15 cellular contexts compared by ENCODE assay signal in the genomic region with DNA sequence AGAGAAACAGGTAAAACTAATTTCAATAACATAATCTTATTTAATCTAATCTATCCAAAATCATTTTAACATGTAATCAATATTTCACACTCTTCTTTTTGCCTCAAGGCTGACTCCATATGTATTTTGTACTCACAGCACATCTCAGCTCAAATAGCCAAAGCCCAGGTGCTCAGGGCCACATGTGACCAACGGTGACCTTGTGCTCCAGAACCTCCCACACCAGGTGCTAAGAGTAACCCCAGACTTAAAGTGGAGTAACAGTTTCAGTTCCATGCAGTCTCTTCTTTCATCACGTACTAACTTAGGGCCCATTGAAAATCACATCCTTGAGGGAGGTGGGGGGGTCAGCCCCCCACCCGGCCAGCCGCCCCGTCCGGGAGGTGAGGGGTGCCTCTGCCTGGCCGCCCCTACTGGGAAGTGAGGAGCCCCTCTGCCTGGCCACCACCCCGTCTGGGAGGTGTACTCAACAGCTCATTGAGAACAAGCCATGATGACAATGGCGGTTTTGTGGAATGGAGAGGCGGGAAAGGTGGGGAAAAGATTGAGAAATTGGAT. TPM values are rescaled to one million over a fixed set of nuclear protein-coding genes. Genes with fewer than 3 reads are reported as not detected.
DNase-seq lines count a peak whose midpoint lies in the region; ATAC-seq and TF ChIP-seq lines count a peak whose summit lies in the region.
"Had no signal": no experiment of that assay in that cellular context is flagged by ENCODE, and none has a peak within 500 bp of the region (broad histone marks: within the 10 kb centered on the region; RNA-seq: fewer than 3 reads in every experiment).

No MANE protein-coding gene starts in this region.

- H4K5ac ChIP-seq in H9 (ENCODE audit: insufficient read length, low read depth, low read length), result no peak overlapping the region

- H4K91ac ChIP-seq in H9 (ENCODE audit: insufficient read length, low read depth, low read length), result no peak overlapping the region

- no CpG with 5 or more reads among the region's 10 CpGs for WGBS in H9 (ENCODE audit: extremely low coverage, insufficient read length, low lambda C conversion rate)

- H3K36me3 Mint-ChIP-seq in H9 (ENCODE audit: insufficient read depth in 1 of 3, low read depth in 3 of 3), result peaks cover 42 to 68% (median 64%) of the 10 kb centered on the region in 3 experiments; a peak in 6 of 7 replicates
- peaks cover 59 to 80% of the 10 kb centered on the region in 2 donors for H3K36me3 Mint-ChIP-seq in CD14-positive monocyte

- H3K4ac ChIP-seq in H9 (ENCODE audit: low read depth, low read length), result no peak overlapping the region

- H4K20me1 ChIP-seq in DND-41 (ENCODE audit: insufficient read depth, low read length) (peaks cover 8% of the 10 kb centered on the region), H9 (ENCODE audit: control insufficient read depth, insufficient read depth, insufficient read length) (no peaks in the 10 kb centered on the region)

- no peak overlapping the region for H2BK12ac ChIP-seq in H9 (ENCODE audit: insufficient read length, low read depth, low read length)

- no peak for DNase-seq in DND-41
- DNase-seq in H9, result no peak
- DNase-seq in HuH-7 (ENCODE audit: low spot score), result no peak
- no peak for DNase-seq in CD14-positive monocyte (ENCODE audit: low spot score)
- DNase-seq in OCI-M2 (lab: John Stamatoyannopoulos, UW; ENCODE audit: unreplicated experiment), result no peak
- no peak for DNase-seq in NCI-H774 (lab: John Stamatoyannopoulos, UW)
- DNase-seq: colonic mucosa; foreskin melanocyte; NCI-H1092; NK-92 treated with Interleukin-12 subunit alpha and Interleukin-12 subunit beta, amount 100 ng/mL, for 24 hours; occipital lobe had no signal

- H3K23me2 ChIP-seq in H9 (ENCODE audit: insufficient read length, low read depth, low read length, poor library complexity, severe bottlenecking), result no peaks in the 10 kb centered on the region

- no peaks in the 10 kb centered on the region for H3K27me3 ChIP-seq in DND-41 (ENCODE audit: insufficient read depth, low read length, poor library complexity)
- H3K27me3 ChIP-seq in H9 (ENCODE audit: insufficient read depth, low read length), result no peaks in the 10 kb centered on the region
- H3K27me3 ChIP-seq in HUES6 (ENCODE audit: control insufficient read depth, insufficient read depth, low read length), result no peaks in the 10 kb centered on the region
- H3K27me3 ChIP-seq: colonic mucosa had no signal

- no peak overlapping the region for H3K23ac ChIP-seq in H9 (ENCODE audit: insufficient read length, low read depth, low read length)

- H3K79me1 ChIP-seq in H9 (ENCODE audit: insufficient read depth, low read depth, low read length, poor library complexity, severe bottlenecking), result no peaks in the 10 kb centered on the region

- H3K27ac ChIP-seq in DND-41 (ENCODE audit: low read length) (no peak overlapping the region), H9 (ENCODE audit: insufficient read length, low read depth, low read length) (no peak overlapping the region), HUES6 (ENCODE audit: low read depth, low read length) (peak overlapping the region; percentile 56; the same call in 1 of the 2 replicates)
- H3K27ac ChIP-seq: C4-2B, colonic mucosa had no signal

- ATAC-seq in DND-41 (ENCODE audit: insufficient read depth, low read depth) (peak; percentile 27; the same call in 1 of the 3 replicates), GM18858 (IDR thresholded peaks at IDR 0.05; ENCODE audit: unreplicated experiment) (peak; percentile 38)
- ATAC-seq: left lobe of liver had no signal

- H3K56ac ChIP-seq in H9 (ENCODE audit: insufficient read length, low read depth, low read length), result no peak overlapping the region

- H3K4me1 Mint-ChIP-seq in H9 (peaks cover 8 to 15% of the 10 kb centered on the region in 2 experiments), CD14-positive monocyte (no peaks in the 10 kb centered on the region)

- no peak overlapping the region for H2BK120ac ChIP-seq in H9 (ENCODE audit: low read depth, low read length, poor library complexity, severe bottlenecking)

- H2BK5ac ChIP-seq in H9 (ENCODE audit: insufficient read length, low read length), result no peak overlapping the region

- no peak overlapping the region for H2BK15ac ChIP-seq in H9 (ENCODE audit: low read depth, low read length)

- H3K9ac ChIP-seq in DND-41 (ENCODE audit: low read depth, low read length), result no peak overlapping the region
- no peak overlapping the region for H3K9ac ChIP-seq in H9 (ENCODE audit: extremely low read depth, insufficient read length, low read length)
- no peak overlapping the region for H3K9ac ChIP-seq in HUES6 (ENCODE audit: low read length)

- no peak overlapping the region for H3K4me3 Mint-ChIP-seq in H9
- no peak overlapping the region for H3K4me3 Mint-ChIP-seq in CD14-positive monocyte

- H3K79me2 ChIP-seq in DND-41 (ENCODE audit: insufficient read depth, low read length) (peaks cover 6% of the 10 kb centered on the region), H9 (ENCODE audit: insufficient read depth, low read length) (no peaks in the 10 kb centered on the region)

- intact Hi-C loops in CD14-positive monocyte (cut with micrococcal nuclease), result no loop called here

- TF ChIP-seq CTCF in DND-41 (IDR thresholded peaks at IDR 0.05; ENCODE audit: borderline replicate concordance, extremely low read depth, low read length, poor library complexity, severe bottlenecking) (no peak), H9 (conservative IDR thresholded peaks at IDR 0.05) (no peak), CD14-positive monocyte (IDR thresholded peaks at IDR 0.05) (no peak)

- H3K27me3 Mint-ChIP-seq in H9 (ENCODE audit: low read depth) (no peaks in the 10 kb centered on the region), CD14-positive monocyte (ENCODE audit: low read depth in 3 of 3) (no peaks in the 10 kb centered on the region)

- no peak overlapping the region for H3K4me2 ChIP-seq in DND-41 (ENCODE audit: insufficient read depth, low read length)
- H3K4me2 ChIP-seq in H9 (ENCODE audit: insufficient read depth, insufficient read length, low read length), result no peak overlapping the region

- H3K4me3 ChIP-seq in DND-41 (ENCODE audit: low read depth in 1 of 2, low read length in 2 of 2) (no peak overlapping the region), HUES6 (ENCODE audit: low read depth, low read length) (no peak overlapping the region)
- H3K4me3 ChIP-seq: colonic mucosa had no signal

- H3T11ph ChIP-seq in H9 (ENCODE audit: low read length), result no peak overlapping the region

- no peak overlapping the region for H3K18ac ChIP-seq in H9 (ENCODE audit: insufficient read length, low read depth, low read length)

- H3K9me3 Mint-ChIP-seq in H9 (no peaks in the 10 kb centered on the region), CD14-positive monocyte (peaks cover 0 to 1% (median 0%) of the 10 kb centered on the region in 7 donors)

- H3K4me1 ChIP-seq in DND-41 (ENCODE audit: insufficient read depth, low read length) (no peaks in the 10 kb centered on the region), H9 (ENCODE audit: insufficient read depth, low read length) (no peaks in the 10 kb centered on the region), HUES6 (ENCODE audit: control insufficient read depth, insufficient read depth, low read length) (peaks cover 8% of the 10 kb centered on the region)
- H3K4me1 ChIP-seq: colonic mucosa had no signal

- no peak overlapping the region for H3K14ac ChIP-seq in H9 (ENCODE audit: insufficient read depth, low read length)

- H3K9me3 ChIP-seq in DND-41 (ENCODE audit: insufficient read depth, low read length, severe bottlenecking) (no peaks in the 10 kb centered on the region), H9 (ENCODE audit: control insufficient read depth, low read depth, low read length) (no peaks in the 10 kb centered on the region), HUES6 (ENCODE audit: control insufficient read depth, insufficient read depth, low read depth, low read length) (no peaks in the 10 kb centered on the region)
- H3K9me3 ChIP-seq: colonic mucosa had no signal

- H2AFZ ChIP-seq in DND-41 (ENCODE audit: low read depth, low read length) (no peak overlapping the region), H9 (ENCODE audit: low read length) (no peak overlapping the region)

- no peak overlapping the region for H2AK5ac ChIP-seq in H9 (ENCODE audit: insufficient read length, low read length)

- peaks cover 94% of the 10 kb centered on the region for H3K36me3 ChIP-seq in DND-41 (ENCODE audit: insufficient read depth, low read length)
- peaks cover 81% of the 10 kb centered on the region for H3K36me3 ChIP-seq in HUES6 (ENCODE audit: control insufficient read depth, insufficient read depth, low read length)
- H3K36me3 ChIP-seq: colonic mucosa had no signal

- no peak overlapping the region for H4K8ac ChIP-seq in H9 (replicated peaks; ENCODE audit: insufficient read length, low read depth, low read length)

- H2BK20ac ChIP-seq in H9 (ENCODE audit: low read depth, low read length, poor library complexity, severe bottlenecking), result no peak overlapping the region

- H3K27ac Mint-ChIP-seq in H9, result peak overlapping the region in 2 of 3 experiments; percentile 88; a peak in 4 of 7 replicates
- H3K27ac Mint-ChIP-seq in CD14-positive monocyte, result peak overlapping the region in 2 of 7 donors; percentile 8 to 70

RNA-seq across cellular contexts. Expression of gene NCAPG2, which starts 47.3 kb away (rescaled TPM):
- total RNA-seq in H9 (2021), result 98.6 and 99.4 TPM in 2 replicates
- polyA plus RNA-seq in CD14-positive monocyte, result 1 to 10 TPM; 1.1 to 1.7 TPM
